ENCODE assay signal across 8 cellular contexts in the genomic region with DNA sequence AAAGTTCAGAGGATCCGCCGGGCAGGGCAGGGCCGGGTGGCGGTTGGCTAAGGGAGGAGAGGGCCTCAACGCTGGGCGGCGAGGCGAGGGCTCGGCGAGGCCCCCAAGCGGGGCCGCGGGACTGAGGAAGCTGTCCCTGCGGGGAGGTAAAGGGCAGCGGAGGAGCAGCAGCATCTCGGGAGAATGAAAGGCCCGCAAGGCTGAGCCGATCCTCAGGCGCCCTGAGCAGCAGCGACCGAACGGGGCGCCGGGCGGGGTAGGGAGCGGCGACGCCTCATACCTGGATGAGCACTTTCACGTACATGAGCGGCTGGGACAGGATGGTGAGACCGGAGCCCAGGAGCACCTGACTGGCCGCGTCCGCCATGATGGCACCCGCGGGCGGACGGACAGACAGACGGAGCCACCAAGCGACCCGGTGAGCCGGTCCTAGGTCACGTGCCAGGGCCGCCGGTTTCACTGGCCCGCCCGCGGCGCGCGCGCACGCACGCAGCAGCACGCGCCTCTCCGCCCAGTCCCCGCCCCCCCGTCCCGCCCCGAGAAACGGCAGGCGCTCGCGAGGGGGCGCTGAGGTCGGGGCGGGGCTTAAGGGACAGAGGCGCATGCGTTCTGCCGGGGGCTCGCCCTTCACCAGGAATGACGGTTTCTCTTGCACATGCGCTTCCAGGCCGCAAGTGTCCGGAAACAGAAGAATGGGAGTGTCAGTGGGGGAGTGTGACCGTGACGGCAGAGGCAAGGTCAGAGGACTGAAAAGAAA. TPM values are rescaled to one million over a fixed set of nuclear protein-coding genes. Genes with fewer than 3 reads are reported as not detected.
DNase-seq lines count a peak whose midpoint lies in the region; ATAC-seq and TF ChIP-seq lines count a peak whose summit lies in the region.

Gene MTCH2 (minus strand): TSS at position 461 of the 757 bp plus-strand sequence. CDS start 94 bp downstream, at position 367.

- no peaks in the 10 kb centered on the region for H3K9me3 ChIP-seq in muscle layer of duodenum (ENCODE audit: control insufficient read depth in 1 of 2, low read length in 2 of 2)

- peak within 1 kb of the TSS; percentile 93 for H3K27ac ChIP-seq in muscle layer of duodenum (ENCODE audit: low read length)

- H3K27me3 Mint-ChIP-seq in activated T-cell treated with anti-CD3 and anti-CD28 coated beads, Interleukin-2, amount 50 U/mL, for 4 hours (ENCODE audit: low read depth): no peaks in the 10 kb centered on the region

- H3K4me1 ChIP-seq in muscle layer of duodenum (ENCODE audit: control insufficient read depth in 1 of 2, insufficient read depth in 2 of 2, low read length in 2 of 2): peaks cover 0 to 13% of the 10 kb centered on the region in 2 donors

- peaks cover 14 to 21% of the 10 kb centered on the region in 2 donors for H3K36me3 ChIP-seq in muscle layer of duodenum (ENCODE audit: control insufficient read depth in 1 of 2, insufficient read depth in 2 of 2, low read length in 2 of 2)

- peak within 1 kb of the TSS; percentile 87 to 89 for H3K4me3 ChIP-seq in muscle layer of duodenum (ENCODE audit: low read depth in 1 of 2, low read length in 2 of 2)

- no peaks in the 10 kb centered on the region for H3K9me3 Mint-ChIP-seq in activated T-cell treated with anti-CD3 and anti-CD28 coated beads, Interleukin-2, amount 50 U/mL, for 4 hours

- peak within 1 kb of the TSS; percentile 99 for H3K4me3 Mint-ChIP-seq in activated T-cell treated with anti-CD3 and anti-CD28 coated beads, Interleukin-2, amount 50 U/mL, for 4 hours

- ATAC-seq in GM21723 (IDR thresholded peaks at IDR 0.05; ENCODE audit: unreplicated experiment) (peak; percentile 90), esophagus mucosa (peak; percentile 99)
- ATAC-seq in activated T-cell treated with anti-CD3 and anti-CD28 coated beads, Interleukin-2, amount 50 U/mL, for 4 hours: peak; percentile 92 to 94

- DNase-seq in DMS53 (lab: John Stamatoyannopoulos, UW): peak; percentile 97
- peak; percentile 87 for DNase-seq in KG1 (lab: John Stamatoyannopoulos, UW)
- DNase-seq in activated T-cell treated with anti-CD3 and anti-CD28 coated beads, Interleukin-2, amount 50 U/mL, for 4 hours: peak; percentile 94
- DNase-seq in stimulated activated CD8-positive, alpha-beta memory T cell treated with anti-CD3 and anti-CD28 coated beads, Interleukin-7, amount 100 ng/mL, for 4 hours (ENCODE audit: low read depth in 2 of 2): peak; percentile 92 to 93

- H3K4me1 Mint-ChIP-seq in activated T-cell treated with anti-CD3 and anti-CD28 coated beads, Interleukin-2, amount 50 U/mL, for 4 hours (ENCODE audit: low read depth): peaks cover 22% of the 10 kb centered on the region

- peaks cover 10% of the 10 kb centered on the region for H3K36me3 Mint-ChIP-seq in activated T-cell treated with anti-CD3 and anti-CD28 coated beads, Interleukin-2, amount 50 U/mL, for 4 hours (ENCODE audit: insufficient read depth)

- no peaks in the 10 kb centered on the region for H3K27me3 ChIP-seq in muscle layer of duodenum (ENCODE audit: low read depth, low read length)

TF ChIP-seq in PFSK-1, 5 proteins besides CTCF, POLR2A, EP300 and RAD21:
- TF ChIP-seq FOXP2 (optimal IDR thresholded peaks at IDR 0.05; ENCODE audit: borderline replicate concordance, extremely low read depth, extremely low read length, insufficient read depth) (peak; percentile 83), SIN3A (IDR thresholded peaks at IDR 0.05; ENCODE audit: borderline replicate concordance, insufficient read depth, low read length) (no peak), TAF1 (IDR thresholded peaks at IDR 0.05; ENCODE audit: borderline replicate concordance, insufficient read depth, low read length) (peak; percentile 94), POLR2AphosphoS5 (IDR thresholded peaks at IDR 0.05; ENCODE audit: low read depth, low read length) (peak; percentile 82)
- TF ChIP-seq, protein P1, sequence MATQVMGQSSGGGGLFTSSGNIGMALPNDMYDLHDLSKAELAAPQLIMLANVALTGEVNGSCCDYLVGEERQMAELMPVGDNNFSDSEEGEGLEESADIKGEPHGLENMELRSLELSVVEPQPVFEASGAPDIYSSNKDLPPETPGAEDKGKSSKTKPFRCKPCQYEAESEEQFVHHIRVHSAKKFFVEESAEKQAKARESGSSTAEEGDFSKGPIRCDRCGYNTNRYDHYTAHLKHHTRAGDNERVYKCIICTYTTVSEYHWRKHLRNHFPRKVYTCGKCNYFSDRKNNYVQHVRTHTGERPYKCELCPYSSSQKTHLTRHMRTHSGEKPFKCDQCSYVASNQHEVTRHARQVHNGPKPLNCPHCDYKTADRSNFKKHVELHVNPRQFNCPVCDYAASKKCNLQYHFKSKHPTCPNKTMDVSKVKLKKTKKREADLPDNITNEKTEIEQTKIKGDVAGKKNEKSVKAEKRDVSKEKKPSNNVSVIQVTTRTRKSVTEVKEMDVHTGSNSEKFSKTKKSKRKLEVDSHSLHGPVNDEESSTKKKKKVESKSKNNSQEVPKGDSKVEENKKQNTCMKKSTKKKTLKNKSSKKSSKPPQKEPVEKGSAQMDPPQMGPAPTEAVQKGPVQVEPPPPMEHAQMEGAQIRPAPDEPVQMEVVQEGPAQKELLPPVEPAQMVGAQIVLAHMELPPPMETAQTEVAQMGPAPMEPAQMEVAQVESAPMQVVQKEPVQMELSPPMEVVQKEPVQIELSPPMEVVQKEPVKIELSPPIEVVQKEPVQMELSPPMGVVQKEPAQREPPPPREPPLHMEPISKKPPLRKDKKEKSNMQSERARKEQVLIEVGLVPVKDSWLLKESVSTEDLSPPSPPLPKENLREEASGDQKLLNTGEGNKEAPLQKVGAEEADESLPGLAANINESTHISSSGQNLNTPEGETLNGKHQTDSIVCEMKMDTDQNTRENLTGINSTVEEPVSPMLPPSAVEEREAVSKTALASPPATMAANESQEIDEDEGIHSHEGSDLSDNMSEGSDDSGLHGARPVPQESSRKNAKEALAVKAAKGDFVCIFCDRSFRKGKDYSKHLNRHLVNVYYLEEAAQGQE (IDR thresholded peaks at IDR 0.05; ENCODE audit: insufficient read depth in 1 of 2, low read depth in 2 of 2, low read length in 2 of 2): 0 out of 4 replicates have a peak, but pooled peaks of 1 of the 2 experiments have one; percentile 27

RNA-seq across cellular contexts. Expression of gene MTCH2, which starts in this region (rescaled TPM):
- 145 TPM for polyA plus RNA-seq in PFSK-1 (2012; ENCODE audit: insufficient read length, low read depth)
- 100 to 1,000 TPM; 122 to 147 (median 128) TPM for total RNA-seq in activated T-cell treated with anti-CD3 and anti-CD28 coated beads, Interleukin-2, amount 50 U/mL, for 4 hours
- total RNA-seq in esophagus mucosa: 102 TPM

Comparison
In these comparisons a context has a peak if more than half of its experiments do, and no peak if none do; other contexts are left out.
1. Peak in every context shown above with its lines: DNase-seq, ATAC-seq, H3K4me3 ChIP-seq and H3K27ac ChIP-seq.